8 cellular contexts compared by ENCODE assay signal in genomic region chr11:118435233-118435892, GRCh38. TPM values are rescaled to one million over a fixed set of nuclear protein-coding genes. Genes with fewer than 3 reads are reported as not detected.
DNase-seq lines count a peak whose midpoint lies in the region; ATAC-seq and TF ChIP-seq lines count a peak whose summit lies in the region.

No MANE protein-coding gene starts in this region.

- no peaks in the 10 kb centered on the region for H3K9me2 ChIP-seq in PC-3 (replicated peaks; ENCODE audit: low read length)

- peaks cover 30% of the 10 kb centered on the region for H3K4me1 ChIP-seq in PC-3 (ENCODE audit: insufficient read depth, low read length)
- peaks cover 23 to 56% (median 33%) of the 10 kb centered on the region in 3 donors for H3K4me1 ChIP-seq in esophagus squamous epithelium
- peaks cover 14% of the 10 kb centered on the region for H3K4me1 ChIP-seq in thymus (ENCODE audit: control insufficient read depth, insufficient read depth, low read length)

- WGBS in esophagus squamous epithelium, 2 donors, result 1% methylated on average over 17 to 21 of the region's 38 CpGs
- WGBS in thymus, result under 1% methylated on average over 38 of the region's 38 CpGs

- H3K79me2 ChIP-seq in PC-3 (ENCODE audit: low read length), result peaks cover 38% of the 10 kb centered on the region

- peak overlapping the region; percentile 97 for H2AFZ ChIP-seq in PC-3 (ENCODE audit: low read length)

- BruUV-seq in PC-3 (replicated peaks; lab: Mats Ljungman, UMichigan), result no TSS peak

- TF ChIP-seq POLR2A in esophagus squamous epithelium (IDR thresholded peaks at IDR 0.05), result no peak

- CTCF ChIA-PET in PC-3 (lab: Charles Lee), result interaction anchor here (0.7 kb wide), 1 partner anchor 173 kb away, joined by 4 read pairs; no protein-coding TSS in a partner anchor

- no peaks in the 10 kb centered on the region for H3K9me3 Mint-ChIP-seq in natural killer cell treated with Interleukin-12 subunit alpha and Interleukin-12 subunit beta and Interleukin-15 and Interleukin-18, amount 100 ng/mL, for 72 hours

- TF ChIP-seq CTCF in PC-3 (conservative IDR thresholded peaks at IDR 0.05; ENCODE audit: low read depth, low read length) (no peak), esophagus squamous epithelium (IDR thresholded peaks at IDR 0.05) (no peak)

- peak overlapping the region; percentile 87 for H3K4me3 Mint-ChIP-seq in natural killer cell treated with Interleukin-12 subunit alpha and Interleukin-12 subunit beta and Interleukin-15 and Interleukin-18, amount 100 ng/mL, for 72 hours

- H3K4me1 Mint-ChIP-seq in natural killer cell treated with Interleukin-12 subunit alpha and Interleukin-12 subunit beta and Interleukin-15 and Interleukin-18, amount 100 ng/mL, for 72 hours (ENCODE audit: low read depth in 2 of 2), result peaks cover 34 to 35% of the 10 kb centered on the region in 2 donors

- POLR2A ChIA-PET in PC-3 (lab: Charles Lee; ENCODE audit: unreplicated experiment), result interaction anchor here (0.6 to 0.7 kb wide), 4 partner anchors 27 to 413 kb away, joined by 3 to 15 read pairs (median 10); no protein-coding TSS in a partner anchor

- peak overlapping the region; percentile 99 for H3K4me2 ChIP-seq in PC-3 (ENCODE audit: low read length)

- ATAC-seq in GM21528 (IDR thresholded peaks at IDR 0.05; ENCODE audit: low FRiP score, unreplicated experiment) (peak; percentile 23), PC-3 (peak; percentile 28)
- peak; percentile 35 to 40 for ATAC-seq in natural killer cell treated with Interleukin-12 subunit alpha and Interleukin-12 subunit beta and Interleukin-15 and Interleukin-18, amount 100 ng/mL, for 72 hours

- H3K27me3 Mint-ChIP-seq in natural killer cell treated with Interleukin-12 subunit alpha and Interleukin-12 subunit beta and Interleukin-15 and Interleukin-18, amount 100 ng/mL, for 72 hours, result no peaks in the 10 kb centered on the region

- DNase-seq in Caki2 (ENCODE audit: low read depth) (peak; percentile 92), KG1 (lab: John Stamatoyannopoulos, UW) (peak; percentile 85), PC-3 (peak; percentile 54), esophagus squamous epithelium (lab: John Stamatoyannopoulos, UW) (no peak)
- DNase-seq in activated T-cell treated with anti-CD3 and anti-CD28 coated beads, Interleukin-2, amount 50 U/mL, for 1 hour, result peak; percentile 69
- DNase-seq in natural killer cell treated with Interleukin-12 subunit alpha and Interleukin-12 subunit beta and Interleukin-15 and Interleukin-18, amount 100 ng/mL, for 72 hours (ENCODE audit: low spot score), result peak; percentile 72

- H3K27ac ChIP-seq in PC-3 (ENCODE audit: low read length) (peak overlapping the region; percentile 57), esophagus squamous epithelium (peak overlapping the region; percentile 92 to 97 (median 94)), thymus (ENCODE audit: low read depth) (peak overlapping the region; percentile 96)

- H4K20me1 ChIP-seq in PC-3 (ENCODE audit: low read length), result peaks cover 27% of the 10 kb centered on the region

- H3K9me3 ChIP-seq in PC-3 (ENCODE audit: low read length) (no peaks in the 10 kb centered on the region), esophagus squamous epithelium (no peaks in the 10 kb centered on the region), thymus (ENCODE audit: control insufficient read depth) (no peaks in the 10 kb centered on the region)

- no peaks in the 10 kb centered on the region for H3K36me3 Mint-ChIP-seq in natural killer cell treated with Interleukin-12 subunit alpha and Interleukin-12 subunit beta and Interleukin-15 and Interleukin-18, amount 100 ng/mL, for 72 hours

- H3K27me3 ChIP-seq in PC-3 (ENCODE audit: low read length), result no peaks in the 10 kb centered on the region
- H3K27me3 ChIP-seq in esophagus squamous epithelium, result no peaks in the 10 kb centered on the region
- no peaks in the 10 kb centered on the region for H3K27me3 ChIP-seq in thymus (ENCODE audit: control insufficient read depth, insufficient read depth)

- H3K27ac Mint-ChIP-seq in natural killer cell treated with Interleukin-12 subunit alpha and Interleukin-12 subunit beta and Interleukin-15 and Interleukin-18, amount 100 ng/mL, for 72 hours, result peak overlapping the region; percentile 58 to 97

- intact Hi-C loops in PC-3 (cut with micrococcal nuclease) (no loop called here), esophagus squamous epithelium (cut with DNase I) (no loop called here)

- H3K4me3 ChIP-seq in PC-3 (ENCODE audit: low read length) (peak overlapping the region; percentile 82), esophagus squamous epithelium (peak overlapping the region; percentile 90 to 97 (median 94)), thymus (ENCODE audit: low read length) (peak overlapping the region; percentile 95)

- H3K9ac ChIP-seq in PC-3 (ENCODE audit: low read length), result peak overlapping the region; percentile 70

- in situ Hi-C loops in Caki2 (cut with HindIII; ENCODE audit: low pct_unique_long_range_greater_than_20kb, low sequenced_read_pairs), result no loop called here

- H3K36me3 ChIP-seq in PC-3 (ENCODE audit: low read depth, low read length) (no peaks in the 10 kb centered on the region), esophagus squamous epithelium (no peaks in the 10 kb centered on the region), thymus (ENCODE audit: control insufficient read depth, insufficient read depth) (no peaks in the 10 kb centered on the region)

- no peaks in the 10 kb centered on the region for H3F3A ChIP-seq in PC-3 (ENCODE audit: low read length, unreplicated experiment)

RNA-seq across cellular contexts. Expression of gene KMT2A, which starts 0.9 kb away (rescaled TPM):
- 5.3 and 20.3 TPM in 2 replicates for total RNA-seq in Caki2 (2014; rRNA removed; shearing (Covaris generic); ENCODE audit: low replicate concordance)
- total RNA-seq in PC-3 (2014; rRNA removed) (35.3 and 38.2 TPM in 2 replicates), esophagus squamous epithelium (10 to 100 TPM; 22.0 to 54.0 (median 29.0) TPM)
- total RNA-seq in natural killer cell treated with Interleukin-12 subunit alpha and Interleukin-12 subunit beta and Interleukin-15 and Interleukin-18, amount 100 ng/mL, for 72 hours, result 100 to 1,000 TPM; 145 to 202 TPM
- polyA plus RNA-seq in thymus, result 11.4 TPM

RNA-seq across cellular contexts. Expression of gene ATP5MG, which starts 34.0 kb away (rescaled TPM):
- 126 and 158 TPM in 2 replicates for total RNA-seq in Caki2 (2014; rRNA removed; shearing (Covaris generic); ENCODE audit: low replicate concordance)
- total RNA-seq in PC-3 (2014; rRNA removed) (256 and 375 TPM in 2 replicates), esophagus squamous epithelium (10 to 100 TPM; 44.2 to 65.0 (median 48.8) TPM)
- total RNA-seq in natural killer cell treated with Interleukin-12 subunit alpha and Interleukin-12 subunit beta and Interleukin-15 and Interleukin-18, amount 100 ng/mL, for 72 hours, result 100 to 1,000 TPM; 183 to 189 TPM
- polyA plus RNA-seq in thymus, result 371 TPM
